Comparison of ENCODE assay signal across 26 cellular contexts in genomic region chr4:133493776-133494175, GRCh38.
"Had no signal": no experiment of that assay in that cellular context is flagged by ENCODE, and none has a peak within 500 bp of the region (broad histone marks: within the 10 kb centered on the region; RNA-seq: fewer than 3 reads in every experiment).

No MANE protein-coding gene starts in this region.

- H3K27ac ChIP-seq: Peyer's patch, VCaP had no signal

- H3K4me3 ChIP-seq: MG63, Peyer's patch had no signal

- H3K9me3 Mint-ChIP-seq: activated CD4-positive, alpha-beta T cell treated with anti-CD3 and anti-CD28 coated beads, Interleukin-2, amount 10 ng/mL, durations not matched to agents 7 days and 5 days; activated naive CD8-positive, alpha-beta T cell treated with anti-CD3 and anti-CD28 coated beads, Interleukin-2, amount 50 U/mL, for 24 hours had no signal

- H3K4me1 ChIP-seq: Peyer's patch had no signal

- H3K4me3 Mint-ChIP-seq: activated CD4-positive, alpha-beta memory T cell treated with anti-CD3 and anti-CD28 coated beads for 36 hours; activated CD4-positive, alpha-beta T cell treated with anti-CD3 and anti-CD28 coated beads, Interleukin-2, amount 10 ng/mL, durations not matched to agents 7 days and 5 days; activated naive CD8-positive, alpha-beta T cell treated with anti-CD3 and anti-CD28 coated beads, Interleukin-2, amount 50 U/mL, for 24 hours; activated T-cell treated with anti-CD3 and anti-CD28 coated beads, Interleukin-2, amount 50 U/mL, for 4 hours; T-cell had no signal

- H3K27me3 Mint-ChIP-seq: activated CD4-positive, alpha-beta memory T cell treated with anti-CD3 and anti-CD28 coated beads for 36 hours; activated CD4-positive, alpha-beta T cell treated with anti-CD3 and anti-CD28 coated beads, Interleukin-2, amount 10 ng/mL, durations not matched to agents 7 days and 5 days; activated naive CD8-positive, alpha-beta T cell treated with anti-CD3 and anti-CD28 coated beads, Interleukin-2, amount 50 U/mL, for 24 hours; T-cell had no signal

- H3K36me3 ChIP-seq: MG63, Peyer's patch had no signal

- H3K27ac Mint-ChIP-seq: activated CD4-positive, alpha-beta memory T cell treated with anti-CD3 and anti-CD28 coated beads for 36 hours; activated CD4-positive, alpha-beta T cell treated with anti-CD3 and anti-CD28 coated beads, Interleukin-2, amount 10 ng/mL, durations not matched to agents 7 days and 5 days; activated naive CD4-positive, alpha-beta T cell treated with anti-CD3 and anti-CD28 coated beads, Interleukin-2, amount 50 U/mL, for 72 hours; activated naive CD8-positive, alpha-beta T cell treated with anti-CD3 and anti-CD28 coated beads, Interleukin-2, amount 50 U/mL, for 24 hours; T-cell had no signal

- H3K4me1 Mint-ChIP-seq: activated CD4-positive, alpha-beta T cell treated with anti-CD3 and anti-CD28 coated beads, Interleukin-2, amount 10 ng/mL, durations not matched to agents 7 days and 5 days; activated naive CD8-positive, alpha-beta T cell treated with anti-CD3 and anti-CD28 coated beads, Interleukin-2, amount 50 U/mL, for 24 hours; T-cell had no signal

- H3K9me3 ChIP-seq: MG63, Peyer's patch had no signal

- DNase-seq: activated CD4-positive, alpha-beta memory T cell treated with anti-CD3 and anti-CD28 coated beads for 36 hours; activated CD4-positive, alpha-beta T cell treated with anti-CD3 and anti-CD28 coated beads, Interleukin-2, amount 10 ng/mL, durations not matched to agents 7 days and 5 days; activated CD4-positive, CD25-positive, alpha-beta regulatory T cell; activated CD8-positive, alpha-beta memory T cell treated with anti-CD3 and anti-CD28 coated beads for 24 hours; activated effector memory CD4-positive, alpha-beta T cell treated with anti-CD3 and anti-CD28 coated beads, Interleukin-2, amount 50 U/mL, for 16 hours; activated naive CD4-positive, alpha-beta T cell treated with Interleukin-2 at 50 U/mL for 16 hours; activated naive CD8-positive, alpha-beta T cell treated with anti-CD3 and anti-CD28 coated beads, Interleukin-2, amount 50 U/mL, for 24 hours; activated T-cell treated with anti-CD3 and anti-CD28 coated beads, Interleukin-2, amount 50 U/mL, for 4 hours; cerebellar nuclear complex; KG1; MG63; MV-4-11; NCI-H1092 treated with DMSO at 0.1 percent for 48 hours; NCI-H1417 treated with DMSO at 0.1 percent for 48 hours; NCI-H1694 treated with DMSO at 0.1 percent for 48 hours; NCI-H2029 treated with DMSO at 0.1 percent for 48 hours; NCI-H2227 treated with DMSO at 0.1 percent for 48 hours; NCI-H446 treated with DMSO at 0.1 percent for 48 hours; NCI-H524 treated with DMSO at 0.1 percent for 48 hours; Peyer's patch; T-cell; T-helper 2 cell; T1000 had no signal

- H3K27me3 ChIP-seq: MG63, Peyer's patch had no signal

- FAIRE-seq: TTC549 had no signal

- H3K36me3 Mint-ChIP-seq: activated CD4-positive, alpha-beta memory T cell treated with anti-CD3 and anti-CD28 coated beads for 36 hours; activated naive CD4-positive, alpha-beta T cell treated with anti-CD3 and anti-CD28 coated beads, Interleukin-2, amount 50 U/mL, for 72 hours; T-cell had no signal

- ATAC-seq: activated naive CD4-positive, alpha-beta T cell treated with anti-CD3 and anti-CD28 coated beads, Interleukin-2, amount 50 U/mL, for 72 hours; activated naive CD8-positive, alpha-beta T cell treated with anti-CD3 and anti-CD28 coated beads, Interleukin-2, amount 50 U/mL, for 24 hours; activated T-cell treated with anti-CD3 and anti-CD28 coated beads, Interleukin-2, amount 50 U/mL, for 4 hours; T-cell had no signal
